Comparison of ENCODE assay signal across 1 cellular context in the genomic region with DNA sequence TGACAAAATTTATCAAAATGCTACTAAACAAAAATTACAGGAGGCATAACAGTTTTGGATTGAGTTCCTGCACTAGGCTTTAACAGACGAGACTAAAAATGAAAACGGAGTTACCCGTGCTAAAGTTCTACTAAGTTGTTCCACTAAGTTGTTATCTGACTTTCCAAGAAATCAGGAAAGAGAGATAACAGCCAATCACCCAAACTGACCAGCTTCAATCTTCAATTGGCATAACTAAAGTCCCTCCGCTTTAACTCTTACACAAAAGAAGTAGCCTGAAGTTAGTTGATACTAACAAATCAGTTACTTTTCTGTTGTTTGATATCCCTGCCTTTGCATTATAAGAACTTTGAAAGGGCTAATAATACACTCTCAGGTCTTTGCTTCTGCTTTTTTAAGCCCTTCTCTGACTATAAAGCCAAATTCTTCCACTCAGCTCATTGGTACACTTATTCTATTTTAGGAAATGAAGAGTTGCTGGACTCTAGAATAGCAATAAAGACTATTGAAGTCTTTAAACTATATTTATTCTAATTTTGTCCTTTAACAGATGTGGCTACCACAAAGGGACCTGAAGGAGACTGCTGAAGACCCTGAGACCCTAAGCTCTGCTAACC.
TF ChIP-seq lines count a peak whose summit lies in the region.

No MANE protein-coding gene starts in this region.

TF ChIP-seq in K562, 482 proteins besides CTCF, POLR2A, EP300 and RAD21 (continued from another document and continues in another):
- TF ChIP-seq, protein P1, sequence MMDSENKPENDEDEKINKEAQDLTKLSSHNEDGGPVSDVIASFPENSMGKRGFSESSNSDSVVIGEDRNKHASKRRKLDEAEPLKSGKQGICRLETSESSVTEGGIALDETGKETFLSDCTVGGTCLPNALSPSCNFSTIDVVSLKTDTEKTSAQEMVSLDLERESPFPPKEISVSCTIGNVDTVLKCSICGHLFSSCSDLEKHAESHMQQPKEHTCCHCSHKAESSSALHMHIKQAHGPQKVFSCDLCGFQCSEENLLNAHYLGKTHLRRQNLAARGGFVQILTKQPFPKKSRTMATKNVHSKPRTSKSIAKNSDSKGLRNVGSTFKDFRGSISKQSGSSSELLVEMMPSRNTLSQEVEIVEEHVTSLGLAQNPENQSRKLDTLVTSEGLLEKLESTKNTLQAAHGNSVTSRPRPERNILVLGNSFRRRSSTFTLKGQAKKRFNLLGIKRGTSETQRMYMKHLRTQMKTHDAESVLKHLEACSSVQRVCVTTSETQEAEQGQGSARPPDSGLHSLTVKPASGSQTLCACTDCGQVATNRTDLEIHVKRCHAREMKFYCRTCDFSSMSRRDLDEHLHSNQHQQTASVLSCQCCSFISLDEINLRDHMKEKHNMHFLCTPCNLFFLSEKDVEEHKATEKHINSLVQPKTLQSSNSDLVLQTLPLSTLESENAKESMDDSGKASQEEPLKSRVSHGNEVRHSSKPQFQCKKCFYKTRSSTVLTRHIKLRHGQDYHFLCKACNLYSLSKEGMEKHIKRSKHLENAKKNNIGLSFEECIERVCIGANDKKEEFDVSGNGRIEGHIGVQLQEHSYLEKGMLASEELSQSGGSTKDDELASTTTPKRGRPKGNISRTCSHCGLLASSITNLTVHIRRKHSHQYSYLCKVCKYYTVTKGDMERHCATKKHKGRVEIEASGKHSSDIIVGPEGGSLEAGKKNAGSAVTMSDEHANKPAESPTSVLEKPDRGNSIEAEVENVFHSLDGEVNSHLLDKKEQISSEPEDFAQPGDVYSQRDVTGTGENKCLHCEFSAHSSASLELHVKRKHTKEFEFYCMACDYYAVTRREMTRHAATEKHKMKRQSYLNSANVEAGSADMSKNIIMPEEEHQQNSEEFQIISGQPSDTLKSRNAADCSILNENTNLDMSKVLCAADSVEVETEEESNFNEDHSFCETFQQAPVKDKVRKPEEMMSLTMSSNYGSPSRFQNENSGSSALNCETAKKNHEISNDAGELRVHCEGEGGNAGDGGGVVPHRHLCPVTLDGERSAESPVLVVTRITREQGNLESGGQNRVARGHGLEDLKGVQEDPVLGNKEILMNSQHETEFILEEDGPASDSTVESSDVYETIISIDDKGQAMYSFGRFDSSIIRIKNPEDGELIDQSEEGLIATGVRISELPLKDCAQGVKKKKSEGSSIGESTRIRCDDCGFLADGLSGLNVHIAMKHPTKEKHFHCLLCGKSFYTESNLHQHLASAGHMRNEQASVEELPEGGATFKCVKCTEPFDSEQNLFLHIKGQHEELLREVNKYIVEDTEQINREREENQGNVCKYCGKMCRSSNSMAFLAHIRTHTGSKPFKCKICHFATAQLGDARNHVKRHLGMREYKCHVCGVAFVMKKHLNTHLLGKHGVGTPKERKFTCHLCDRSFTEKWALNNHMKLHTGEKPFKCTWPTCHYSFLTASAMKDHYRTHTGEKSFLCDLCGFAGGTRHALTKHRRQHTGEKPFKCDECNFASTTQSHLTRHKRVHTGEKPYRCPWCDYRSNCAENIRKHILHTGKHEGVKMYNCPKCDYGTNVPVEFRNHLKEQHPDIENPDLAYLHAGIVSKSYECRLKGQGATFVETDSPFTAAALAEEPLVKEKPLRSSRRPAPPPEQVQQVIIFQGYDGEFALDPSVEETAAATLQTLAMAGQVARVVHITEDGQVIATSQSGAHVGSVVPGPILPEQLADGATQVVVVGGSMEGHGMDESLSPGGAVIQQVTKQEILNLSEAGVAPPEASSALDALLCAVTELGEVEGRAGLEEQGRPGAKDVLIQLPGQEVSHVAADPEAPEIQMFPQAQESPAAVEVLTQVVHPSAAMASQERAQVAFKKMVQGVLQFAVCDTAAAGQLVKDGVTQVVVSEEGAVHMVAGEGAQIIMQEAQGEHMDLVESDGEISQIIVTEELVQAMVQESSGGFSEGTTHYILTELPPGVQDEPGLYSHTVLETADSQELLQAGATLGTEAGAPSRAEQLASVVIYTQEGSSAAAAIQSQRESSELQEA (IDR thresholded peaks at IDR 0.05; ENCODE audit: low read depth): no peak
- TF ChIP-seq, protein P2, sequence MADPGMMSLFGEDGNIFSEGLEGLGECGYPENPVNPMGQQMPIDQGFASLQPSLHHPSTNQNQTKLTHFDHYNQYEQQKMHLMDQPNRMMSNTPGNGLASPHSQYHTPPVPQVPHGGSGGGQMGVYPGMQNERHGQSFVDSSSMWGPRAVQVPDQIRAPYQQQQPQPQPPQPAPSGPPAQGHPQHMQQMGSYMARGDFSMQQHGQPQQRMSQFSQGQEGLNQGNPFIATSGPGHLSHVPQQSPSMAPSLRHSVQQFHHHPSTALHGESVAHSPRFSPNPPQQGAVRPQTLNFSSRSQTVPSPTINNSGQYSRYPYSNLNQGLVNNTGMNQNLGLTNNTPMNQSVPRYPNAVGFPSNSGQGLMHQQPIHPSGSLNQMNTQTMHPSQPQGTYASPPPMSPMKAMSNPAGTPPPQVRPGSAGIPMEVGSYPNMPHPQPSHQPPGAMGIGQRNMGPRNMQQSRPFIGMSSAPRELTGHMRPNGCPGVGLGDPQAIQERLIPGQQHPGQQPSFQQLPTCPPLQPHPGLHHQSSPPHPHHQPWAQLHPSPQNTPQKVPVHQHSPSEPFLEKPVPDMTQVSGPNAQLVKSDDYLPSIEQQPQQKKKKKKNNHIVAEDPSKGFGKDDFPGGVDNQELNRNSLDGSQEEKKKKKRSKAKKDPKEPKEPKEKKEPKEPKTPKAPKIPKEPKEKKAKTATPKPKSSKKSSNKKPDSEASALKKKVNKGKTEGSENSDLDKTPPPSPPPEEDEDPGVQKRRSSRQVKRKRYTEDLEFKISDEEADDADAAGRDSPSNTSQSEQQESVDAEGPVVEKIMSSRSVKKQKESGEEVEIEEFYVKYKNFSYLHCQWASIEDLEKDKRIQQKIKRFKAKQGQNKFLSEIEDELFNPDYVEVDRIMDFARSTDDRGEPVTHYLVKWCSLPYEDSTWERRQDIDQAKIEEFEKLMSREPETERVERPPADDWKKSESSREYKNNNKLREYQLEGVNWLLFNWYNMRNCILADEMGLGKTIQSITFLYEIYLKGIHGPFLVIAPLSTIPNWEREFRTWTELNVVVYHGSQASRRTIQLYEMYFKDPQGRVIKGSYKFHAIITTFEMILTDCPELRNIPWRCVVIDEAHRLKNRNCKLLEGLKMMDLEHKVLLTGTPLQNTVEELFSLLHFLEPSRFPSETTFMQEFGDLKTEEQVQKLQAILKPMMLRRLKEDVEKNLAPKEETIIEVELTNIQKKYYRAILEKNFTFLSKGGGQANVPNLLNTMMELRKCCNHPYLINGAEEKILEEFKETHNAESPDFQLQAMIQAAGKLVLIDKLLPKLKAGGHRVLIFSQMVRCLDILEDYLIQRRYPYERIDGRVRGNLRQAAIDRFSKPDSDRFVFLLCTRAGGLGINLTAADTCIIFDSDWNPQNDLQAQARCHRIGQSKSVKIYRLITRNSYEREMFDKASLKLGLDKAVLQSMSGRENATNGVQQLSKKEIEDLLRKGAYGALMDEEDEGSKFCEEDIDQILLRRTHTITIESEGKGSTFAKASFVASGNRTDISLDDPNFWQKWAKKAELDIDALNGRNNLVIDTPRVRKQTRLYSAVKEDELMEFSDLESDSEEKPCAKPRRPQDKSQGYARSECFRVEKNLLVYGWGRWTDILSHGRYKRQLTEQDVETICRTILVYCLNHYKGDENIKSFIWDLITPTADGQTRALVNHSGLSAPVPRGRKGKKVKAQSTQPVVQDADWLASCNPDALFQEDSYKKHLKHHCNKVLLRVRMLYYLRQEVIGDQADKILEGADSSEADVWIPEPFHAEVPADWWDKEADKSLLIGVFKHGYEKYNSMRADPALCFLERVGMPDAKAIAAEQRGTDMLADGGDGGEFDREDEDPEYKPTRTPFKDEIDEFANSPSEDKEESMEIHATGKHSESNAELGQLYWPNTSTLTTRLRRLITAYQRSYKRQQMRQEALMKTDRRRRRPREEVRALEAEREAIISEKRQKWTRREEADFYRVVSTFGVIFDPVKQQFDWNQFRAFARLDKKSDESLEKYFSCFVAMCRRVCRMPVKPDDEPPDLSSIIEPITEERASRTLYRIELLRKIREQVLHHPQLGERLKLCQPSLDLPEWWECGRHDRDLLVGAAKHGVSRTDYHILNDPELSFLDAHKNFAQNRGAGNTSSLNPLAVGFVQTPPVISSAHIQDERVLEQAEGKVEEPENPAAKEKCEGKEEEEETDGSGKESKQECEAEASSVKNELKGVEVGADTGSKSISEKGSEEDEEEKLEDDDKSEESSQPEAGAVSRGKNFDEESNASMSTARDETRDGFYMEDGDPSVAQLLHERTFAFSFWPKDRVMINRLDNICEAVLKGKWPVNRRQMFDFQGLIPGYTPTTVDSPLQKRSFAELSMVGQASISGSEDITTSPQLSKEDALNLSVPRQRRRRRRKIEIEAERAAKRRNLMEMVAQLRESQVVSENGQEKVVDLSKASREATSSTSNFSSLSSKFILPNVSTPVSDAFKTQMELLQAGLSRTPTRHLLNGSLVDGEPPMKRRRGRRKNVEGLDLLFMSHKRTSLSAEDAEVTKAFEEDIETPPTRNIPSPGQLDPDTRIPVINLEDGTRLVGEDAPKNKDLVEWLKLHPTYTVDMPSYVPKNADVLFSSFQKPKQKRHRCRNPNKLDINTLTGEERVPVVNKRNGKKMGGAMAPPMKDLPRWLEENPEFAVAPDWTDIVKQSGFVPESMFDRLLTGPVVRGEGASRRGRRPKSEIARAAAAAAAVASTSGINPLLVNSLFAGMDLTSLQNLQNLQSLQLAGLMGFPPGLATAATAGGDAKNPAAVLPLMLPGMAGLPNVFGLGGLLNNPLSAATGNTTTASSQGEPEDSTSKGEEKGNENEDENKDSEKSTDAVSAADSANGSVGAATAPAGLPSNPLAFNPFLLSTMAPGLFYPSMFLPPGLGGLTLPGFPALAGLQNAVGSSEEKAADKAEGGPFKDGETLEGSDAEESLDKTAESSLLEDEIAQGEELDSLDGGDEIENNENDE (IDR thresholded peaks at IDR 0.05; ENCODE audit: low read depth, low read length): no peak
- TF ChIP-seq, protein P3, sequence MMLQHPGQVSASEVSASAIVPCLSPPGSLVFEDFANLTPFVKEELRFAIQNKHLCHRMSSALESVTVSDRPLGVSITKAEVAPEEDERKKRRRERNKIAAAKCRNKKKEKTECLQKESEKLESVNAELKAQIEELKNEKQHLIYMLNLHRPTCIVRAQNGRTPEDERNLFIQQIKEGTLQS (IDR thresholded peaks at IDR 0.05): no peak
- TF ChIP-seq, protein P3 (CRISPR knock-in tag; conservative IDR thresholded peaks at IDR 0.05): no peak
- TF ChIP-seq SMARCA4 (IDR thresholded peaks at IDR 0.05): peak; percentile 71; the same call in 1 of the 2 replicates
- no peak for TF ChIP-seq FUS (optimal IDR thresholded peaks at IDR 0.05; ENCODE audit: low read depth, low read length)
- no peak for TF ChIP-seq MCM2 (IDR thresholded peaks at IDR 0.05; ENCODE audit: low read depth)
- TF ChIP-seq PPARD (CRISPR knock-in tag; IDR thresholded peaks at IDR 0.05): no peak
- 0 out of 2 replicates have a peak, but pooled peaks have one; percentile 15 for TF ChIP-seq ZNF766 (CRISPR knock-in tag; conservative IDR thresholded peaks at IDR 0.05)
- no peak; the same call in 1 of the 2 replicates for TF ChIP-seq SMARCC2 (IDR thresholded peaks at IDR 0.05; ENCODE audit: low read depth)
- TF ChIP-seq, protein P4, sequence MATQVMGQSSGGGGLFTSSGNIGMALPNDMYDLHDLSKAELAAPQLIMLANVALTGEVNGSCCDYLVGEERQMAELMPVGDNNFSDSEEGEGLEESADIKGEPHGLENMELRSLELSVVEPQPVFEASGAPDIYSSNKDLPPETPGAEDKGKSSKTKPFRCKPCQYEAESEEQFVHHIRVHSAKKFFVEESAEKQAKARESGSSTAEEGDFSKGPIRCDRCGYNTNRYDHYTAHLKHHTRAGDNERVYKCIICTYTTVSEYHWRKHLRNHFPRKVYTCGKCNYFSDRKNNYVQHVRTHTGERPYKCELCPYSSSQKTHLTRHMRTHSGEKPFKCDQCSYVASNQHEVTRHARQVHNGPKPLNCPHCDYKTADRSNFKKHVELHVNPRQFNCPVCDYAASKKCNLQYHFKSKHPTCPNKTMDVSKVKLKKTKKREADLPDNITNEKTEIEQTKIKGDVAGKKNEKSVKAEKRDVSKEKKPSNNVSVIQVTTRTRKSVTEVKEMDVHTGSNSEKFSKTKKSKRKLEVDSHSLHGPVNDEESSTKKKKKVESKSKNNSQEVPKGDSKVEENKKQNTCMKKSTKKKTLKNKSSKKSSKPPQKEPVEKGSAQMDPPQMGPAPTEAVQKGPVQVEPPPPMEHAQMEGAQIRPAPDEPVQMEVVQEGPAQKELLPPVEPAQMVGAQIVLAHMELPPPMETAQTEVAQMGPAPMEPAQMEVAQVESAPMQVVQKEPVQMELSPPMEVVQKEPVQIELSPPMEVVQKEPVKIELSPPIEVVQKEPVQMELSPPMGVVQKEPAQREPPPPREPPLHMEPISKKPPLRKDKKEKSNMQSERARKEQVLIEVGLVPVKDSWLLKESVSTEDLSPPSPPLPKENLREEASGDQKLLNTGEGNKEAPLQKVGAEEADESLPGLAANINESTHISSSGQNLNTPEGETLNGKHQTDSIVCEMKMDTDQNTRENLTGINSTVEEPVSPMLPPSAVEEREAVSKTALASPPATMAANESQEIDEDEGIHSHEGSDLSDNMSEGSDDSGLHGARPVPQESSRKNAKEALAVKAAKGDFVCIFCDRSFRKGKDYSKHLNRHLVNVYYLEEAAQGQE (CRISPR knock-in tag; IDR thresholded peaks at IDR 0.05; ENCODE audit: low read depth): no peak
- TF ChIP-seq GATA2 (CRISPR knock-in tag; IDR thresholded peaks at IDR 0.05): no peak
- 0 out of 2 replicates have a peak, but pooled peaks have one; percentile 37 for TF ChIP-seq SOX6 (IDR thresholded peaks at IDR 0.05)
- no peak for TF ChIP-seq L3MBTL2 (IDR thresholded peaks at IDR 0.05)
- TF ChIP-seq KLF1 (tag; IDR thresholded peaks at IDR 0.05): no peak
- TF ChIP-seq POU5F1 (IDR thresholded peaks at IDR 0.05; ENCODE audit: borderline replicate concordance, low read depth, low read length, partially characterized antibody): no peak
- TF ChIP-seq KLF6 (CRISPR knock-in tag; IDR thresholded peaks at IDR 0.05; ENCODE audit: borderline replicate concordance): 0 out of 2 replicates have a peak, but pooled peaks have one; percentile 28
- TF ChIP-seq CBFA2T2 (conservative IDR thresholded peaks at IDR 0.05): 0 out of 2 replicates have a peak, but pooled peaks have one; percentile 18
- TF ChIP-seq, protein P5, sequence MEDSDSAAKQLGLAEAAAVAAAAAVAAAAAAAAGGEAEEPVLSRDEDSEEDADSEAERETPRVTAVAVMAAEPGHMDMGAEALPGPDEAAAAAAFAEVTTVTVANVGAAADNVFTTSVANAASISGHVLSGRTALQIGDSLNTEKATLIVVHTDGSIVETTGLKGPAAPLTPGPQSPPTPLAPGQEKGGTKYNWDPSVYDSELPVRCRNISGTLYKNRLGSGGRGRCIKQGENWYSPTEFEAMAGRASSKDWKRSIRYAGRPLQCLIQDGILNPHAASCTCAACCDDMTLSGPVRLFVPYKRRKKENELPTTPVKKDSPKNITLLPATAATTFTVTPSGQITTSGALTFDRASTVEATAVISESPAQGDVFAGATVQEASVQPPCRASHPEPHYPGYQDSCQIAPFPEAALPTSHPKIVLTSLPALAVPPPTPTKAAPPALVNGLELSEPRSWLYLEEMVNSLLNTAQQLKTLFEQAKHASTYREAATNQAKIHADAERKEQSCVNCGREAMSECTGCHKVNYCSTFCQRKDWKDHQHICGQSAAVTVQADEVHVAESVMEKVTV (CRISPR knock-in tag; IDR thresholded peaks at IDR 0.05): no peak
- TF ChIP-seq DPF2 (IDR thresholded peaks at IDR 0.05): no peak; the same call in 1 of the 2 replicates
- TF ChIP-seq, protein P6, sequence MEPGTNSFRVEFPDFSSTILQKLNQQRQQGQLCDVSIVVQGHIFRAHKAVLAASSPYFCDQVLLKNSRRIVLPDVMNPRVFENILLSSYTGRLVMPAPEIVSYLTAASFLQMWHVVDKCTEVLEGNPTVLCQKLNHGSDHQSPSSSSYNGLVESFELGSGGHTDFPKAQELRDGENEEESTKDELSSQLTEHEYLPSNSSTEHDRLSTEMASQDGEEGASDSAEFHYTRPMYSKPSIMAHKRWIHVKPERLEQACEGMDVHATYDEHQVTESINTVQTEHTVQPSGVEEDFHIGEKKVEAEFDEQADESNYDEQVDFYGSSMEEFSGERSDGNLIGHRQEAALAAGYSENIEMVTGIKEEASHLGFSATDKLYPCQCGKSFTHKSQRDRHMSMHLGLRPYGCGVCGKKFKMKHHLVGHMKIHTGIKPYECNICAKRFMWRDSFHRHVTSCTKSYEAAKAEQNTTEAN (CRISPR knock-in tag; IDR thresholded peaks at IDR 0.05): no peak
